ENCODE assay signal across 1 cellular context in the genomic region with DNA sequence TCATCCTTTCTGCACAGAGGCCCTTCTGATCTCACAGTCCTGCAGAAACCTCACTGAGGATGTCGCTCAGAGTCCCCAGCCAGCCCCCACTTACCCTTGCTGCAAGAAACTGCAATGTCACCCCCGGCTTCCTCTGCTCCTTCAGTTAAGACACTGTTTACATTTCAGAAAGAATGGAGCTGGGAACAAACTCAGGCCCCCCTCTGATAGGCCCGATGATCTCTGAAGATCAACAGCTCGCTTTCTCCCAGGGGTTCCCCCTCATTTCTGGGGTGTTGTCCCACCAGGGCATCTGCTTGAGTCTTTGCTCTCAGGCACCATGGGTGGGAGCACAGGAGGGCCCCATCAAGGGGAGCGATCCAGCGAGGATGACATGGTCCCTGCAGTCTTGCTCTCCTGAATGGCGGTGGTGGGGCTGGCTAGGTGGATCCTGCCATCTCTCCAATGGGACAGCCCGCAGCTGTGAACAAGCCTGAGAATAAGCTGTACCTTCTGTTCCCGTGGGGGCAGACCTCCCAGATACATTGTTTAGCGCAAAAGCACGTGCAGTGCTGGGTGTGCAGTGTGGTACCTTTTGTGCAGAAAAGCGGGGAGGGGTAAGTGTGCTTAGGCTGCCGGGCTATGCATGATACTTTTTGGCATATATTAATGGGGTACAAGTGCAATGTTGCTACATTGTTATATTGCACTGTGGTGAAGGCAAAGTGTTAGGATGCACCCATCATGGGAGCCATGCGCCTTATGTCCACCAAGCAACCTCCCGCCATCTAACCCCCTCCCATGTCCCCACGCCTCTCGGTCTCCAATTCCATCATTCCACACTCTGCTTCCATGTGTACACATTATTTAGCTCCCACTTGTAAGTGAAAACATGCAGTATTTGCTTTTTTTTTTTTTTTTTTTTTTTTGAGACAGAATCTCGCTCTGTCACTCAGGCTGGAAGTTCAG.
A peak's percentile ranks its signal among the peaks of the same experiment; 100 is the strongest.
TF ChIP-seq lines count a peak whose summit lies in the region.

No MANE protein-coding gene starts in this region.

TF ChIP-seq in K562, 482 proteins besides CTCF, POLR2A, EP300 and RAD21 (continues in another document):
- TF ChIP-seq RUNX1 (IDR thresholded peaks at IDR 0.05; ENCODE audit: low read depth) (no peak), ZKSCAN8 (CRISPR knock-in tag; IDR thresholded peaks at IDR 0.05) (0 out of 2 replicates have a peak, but pooled peaks have one; percentile 45), TRIM28 (IDR thresholded peaks at IDR 0.05) (no peak), JUND (IDR thresholded peaks at IDR 0.05; ENCODE audit: borderline replicate concordance, low read depth, low read length) (0 out of 2 replicates have a peak, but pooled peaks have one; percentile 35), JUND (tag; IDR thresholded peaks at IDR 0.05; ENCODE audit: borderline replicate concordance, low read depth, low read length) (peak; percentile 16; the same call in 1 of the 3 replicates), ZNF766 (CRISPR knock-in tag; conservative IDR thresholded peaks at IDR 0.05) (peak; percentile 62; the same call in 1 of the 2 replicates), MYC (IDR thresholded peaks at IDR 0.05; ENCODE audit: low read depth, low read length) (peak; percentile 30; the same call in 1 of the 2 replicates), MYC (CRISPR knock-in tag; IDR thresholded peaks at IDR 0.05; ENCODE audit: borderline replicate concordance, low read depth) (no peak), PCBP1 (IDR thresholded peaks at IDR 0.05; ENCODE audit: low read depth, low read length, poor library complexity, severe bottlenecking) (no peak), ZNF57 (CRISPR knock-in tag; IDR thresholded peaks at IDR 0.05) (no peak), BHLHE40 (IDR thresholded peaks at IDR 0.05; ENCODE audit: low read length) (peak; percentile 32; the same call in 1 of the 2 replicates), CHD1 (IDR thresholded peaks at IDR 0.05; ENCODE audit: low read length) (no peak)
- TF ChIP-seq, protein P1, sequence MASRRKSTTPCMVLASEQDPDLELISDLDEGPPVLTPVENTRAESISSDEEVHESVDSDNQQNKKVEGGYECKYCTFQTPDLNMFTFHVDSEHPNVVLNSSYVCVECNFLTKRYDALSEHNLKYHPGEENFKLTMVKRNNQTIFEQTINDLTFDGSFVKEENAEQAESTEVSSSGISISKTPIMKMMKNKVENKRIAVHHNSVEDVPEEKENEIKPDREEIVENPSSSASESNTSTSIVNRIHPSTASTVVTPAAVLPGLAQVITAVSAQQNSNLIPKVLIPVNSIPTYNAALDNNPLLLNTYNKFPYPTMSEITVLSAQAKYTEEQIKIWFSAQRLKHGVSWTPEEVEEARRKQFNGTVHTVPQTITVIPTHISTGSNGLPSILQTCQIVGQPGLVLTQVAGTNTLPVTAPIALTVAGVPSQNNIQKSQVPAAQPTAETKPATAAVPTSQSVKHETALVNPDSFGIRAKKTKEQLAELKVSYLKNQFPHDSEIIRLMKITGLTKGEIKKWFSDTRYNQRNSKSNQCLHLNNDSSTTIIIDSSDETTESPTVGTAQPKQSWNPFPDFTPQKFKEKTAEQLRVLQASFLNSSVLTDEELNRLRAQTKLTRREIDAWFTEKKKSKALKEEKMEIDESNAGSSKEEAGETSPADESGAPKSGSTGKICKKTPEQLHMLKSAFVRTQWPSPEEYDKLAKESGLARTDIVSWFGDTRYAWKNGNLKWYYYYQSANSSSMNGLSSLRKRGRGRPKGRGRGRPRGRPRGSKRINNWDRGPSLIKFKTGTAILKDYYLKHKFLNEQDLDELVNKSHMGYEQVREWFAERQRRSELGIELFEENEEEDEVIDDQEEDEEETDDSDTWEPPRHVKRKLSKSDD (conservative IDR thresholded peaks at IDR 0.05; ENCODE audit: low read length) = no peak
- TF ChIP-seq, protein P2, sequence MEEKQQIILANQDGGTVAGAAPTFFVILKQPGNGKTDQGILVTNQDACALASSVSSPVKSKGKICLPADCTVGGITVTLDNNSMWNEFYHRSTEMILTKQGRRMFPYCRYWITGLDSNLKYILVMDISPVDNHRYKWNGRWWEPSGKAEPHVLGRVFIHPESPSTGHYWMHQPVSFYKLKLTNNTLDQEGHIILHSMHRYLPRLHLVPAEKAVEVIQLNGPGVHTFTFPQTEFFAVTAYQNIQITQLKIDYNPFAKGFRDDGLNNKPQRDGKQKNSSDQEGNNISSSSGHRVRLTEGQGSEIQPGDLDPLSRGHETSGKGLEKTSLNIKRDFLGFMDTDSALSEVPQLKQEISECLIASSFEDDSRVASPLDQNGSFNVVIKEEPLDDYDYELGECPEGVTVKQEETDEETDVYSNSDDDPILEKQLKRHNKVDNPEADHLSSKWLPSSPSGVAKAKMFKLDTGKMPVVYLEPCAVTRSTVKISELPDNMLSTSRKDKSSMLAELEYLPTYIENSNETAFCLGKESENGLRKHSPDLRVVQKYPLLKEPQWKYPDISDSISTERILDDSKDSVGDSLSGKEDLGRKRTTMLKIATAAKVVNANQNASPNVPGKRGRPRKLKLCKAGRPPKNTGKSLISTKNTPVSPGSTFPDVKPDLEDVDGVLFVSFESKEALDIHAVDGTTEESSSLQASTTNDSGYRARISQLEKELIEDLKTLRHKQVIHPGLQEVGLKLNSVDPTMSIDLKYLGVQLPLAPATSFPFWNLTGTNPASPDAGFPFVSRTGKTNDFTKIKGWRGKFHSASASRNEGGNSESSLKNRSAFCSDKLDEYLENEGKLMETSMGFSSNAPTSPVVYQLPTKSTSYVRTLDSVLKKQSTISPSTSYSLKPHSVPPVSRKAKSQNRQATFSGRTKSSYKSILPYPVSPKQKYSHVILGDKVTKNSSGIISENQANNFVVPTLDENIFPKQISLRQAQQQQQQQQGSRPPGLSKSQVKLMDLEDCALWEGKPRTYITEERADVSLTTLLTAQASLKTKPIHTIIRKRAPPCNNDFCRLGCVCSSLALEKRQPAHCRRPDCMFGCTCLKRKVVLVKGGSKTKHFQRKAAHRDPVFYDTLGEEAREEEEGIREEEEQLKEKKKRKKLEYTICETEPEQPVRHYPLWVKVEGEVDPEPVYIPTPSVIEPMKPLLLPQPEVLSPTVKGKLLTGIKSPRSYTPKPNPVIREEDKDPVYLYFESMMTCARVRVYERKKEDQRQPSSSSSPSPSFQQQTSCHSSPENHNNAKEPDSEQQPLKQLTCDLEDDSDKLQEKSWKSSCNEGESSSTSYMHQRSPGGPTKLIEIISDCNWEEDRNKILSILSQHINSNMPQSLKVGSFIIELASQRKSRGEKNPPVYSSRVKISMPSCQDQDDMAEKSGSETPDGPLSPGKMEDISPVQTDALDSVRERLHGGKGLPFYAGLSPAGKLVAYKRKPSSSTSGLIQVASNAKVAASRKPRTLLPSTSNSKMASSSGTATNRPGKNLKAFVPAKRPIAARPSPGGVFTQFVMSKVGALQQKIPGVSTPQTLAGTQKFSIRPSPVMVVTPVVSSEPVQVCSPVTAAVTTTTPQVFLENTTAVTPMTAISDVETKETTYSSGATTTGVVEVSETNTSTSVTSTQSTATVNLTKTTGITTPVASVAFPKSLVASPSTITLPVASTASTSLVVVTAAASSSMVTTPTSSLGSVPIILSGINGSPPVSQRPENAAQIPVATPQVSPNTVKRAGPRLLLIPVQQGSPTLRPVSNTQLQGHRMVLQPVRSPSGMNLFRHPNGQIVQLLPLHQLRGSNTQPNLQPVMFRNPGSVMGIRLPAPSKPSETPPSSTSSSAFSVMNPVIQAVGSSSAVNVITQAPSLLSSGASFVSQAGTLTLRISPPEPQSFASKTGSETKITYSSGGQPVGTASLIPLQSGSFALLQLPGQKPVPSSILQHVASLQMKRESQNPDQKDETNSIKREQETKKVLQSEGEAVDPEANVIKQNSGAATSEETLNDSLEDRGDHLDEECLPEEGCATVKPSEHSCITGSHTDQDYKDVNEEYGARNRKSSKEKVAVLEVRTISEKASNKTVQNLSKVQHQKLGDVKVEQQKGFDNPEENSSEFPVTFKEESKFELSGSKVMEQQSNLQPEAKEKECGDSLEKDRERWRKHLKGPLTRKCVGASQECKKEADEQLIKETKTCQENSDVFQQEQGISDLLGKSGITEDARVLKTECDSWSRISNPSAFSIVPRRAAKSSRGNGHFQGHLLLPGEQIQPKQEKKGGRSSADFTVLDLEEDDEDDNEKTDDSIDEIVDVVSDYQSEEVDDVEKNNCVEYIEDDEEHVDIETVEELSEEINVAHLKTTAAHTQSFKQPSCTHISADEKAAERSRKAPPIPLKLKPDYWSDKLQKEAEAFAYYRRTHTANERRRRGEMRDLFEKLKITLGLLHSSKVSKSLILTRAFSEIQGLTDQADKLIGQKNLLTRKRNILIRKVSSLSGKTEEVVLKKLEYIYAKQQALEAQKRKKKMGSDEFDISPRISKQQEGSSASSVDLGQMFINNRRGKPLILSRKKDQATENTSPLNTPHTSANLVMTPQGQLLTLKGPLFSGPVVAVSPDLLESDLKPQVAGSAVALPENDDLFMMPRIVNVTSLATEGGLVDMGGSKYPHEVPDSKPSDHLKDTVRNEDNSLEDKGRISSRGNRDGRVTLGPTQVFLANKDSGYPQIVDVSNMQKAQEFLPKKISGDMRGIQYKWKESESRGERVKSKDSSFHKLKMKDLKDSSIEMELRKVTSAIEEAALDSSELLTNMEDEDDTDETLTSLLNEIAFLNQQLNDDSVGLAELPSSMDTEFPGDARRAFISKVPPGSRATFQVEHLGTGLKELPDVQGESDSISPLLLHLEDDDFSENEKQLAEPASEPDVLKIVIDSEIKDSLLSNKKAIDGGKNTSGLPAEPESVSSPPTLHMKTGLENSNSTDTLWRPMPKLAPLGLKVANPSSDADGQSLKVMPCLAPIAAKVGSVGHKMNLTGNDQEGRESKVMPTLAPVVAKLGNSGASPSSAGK (IDR thresholded peaks at IDR 0.05) = peak; percentile 52
- TF ChIP-seq, protein P3, sequence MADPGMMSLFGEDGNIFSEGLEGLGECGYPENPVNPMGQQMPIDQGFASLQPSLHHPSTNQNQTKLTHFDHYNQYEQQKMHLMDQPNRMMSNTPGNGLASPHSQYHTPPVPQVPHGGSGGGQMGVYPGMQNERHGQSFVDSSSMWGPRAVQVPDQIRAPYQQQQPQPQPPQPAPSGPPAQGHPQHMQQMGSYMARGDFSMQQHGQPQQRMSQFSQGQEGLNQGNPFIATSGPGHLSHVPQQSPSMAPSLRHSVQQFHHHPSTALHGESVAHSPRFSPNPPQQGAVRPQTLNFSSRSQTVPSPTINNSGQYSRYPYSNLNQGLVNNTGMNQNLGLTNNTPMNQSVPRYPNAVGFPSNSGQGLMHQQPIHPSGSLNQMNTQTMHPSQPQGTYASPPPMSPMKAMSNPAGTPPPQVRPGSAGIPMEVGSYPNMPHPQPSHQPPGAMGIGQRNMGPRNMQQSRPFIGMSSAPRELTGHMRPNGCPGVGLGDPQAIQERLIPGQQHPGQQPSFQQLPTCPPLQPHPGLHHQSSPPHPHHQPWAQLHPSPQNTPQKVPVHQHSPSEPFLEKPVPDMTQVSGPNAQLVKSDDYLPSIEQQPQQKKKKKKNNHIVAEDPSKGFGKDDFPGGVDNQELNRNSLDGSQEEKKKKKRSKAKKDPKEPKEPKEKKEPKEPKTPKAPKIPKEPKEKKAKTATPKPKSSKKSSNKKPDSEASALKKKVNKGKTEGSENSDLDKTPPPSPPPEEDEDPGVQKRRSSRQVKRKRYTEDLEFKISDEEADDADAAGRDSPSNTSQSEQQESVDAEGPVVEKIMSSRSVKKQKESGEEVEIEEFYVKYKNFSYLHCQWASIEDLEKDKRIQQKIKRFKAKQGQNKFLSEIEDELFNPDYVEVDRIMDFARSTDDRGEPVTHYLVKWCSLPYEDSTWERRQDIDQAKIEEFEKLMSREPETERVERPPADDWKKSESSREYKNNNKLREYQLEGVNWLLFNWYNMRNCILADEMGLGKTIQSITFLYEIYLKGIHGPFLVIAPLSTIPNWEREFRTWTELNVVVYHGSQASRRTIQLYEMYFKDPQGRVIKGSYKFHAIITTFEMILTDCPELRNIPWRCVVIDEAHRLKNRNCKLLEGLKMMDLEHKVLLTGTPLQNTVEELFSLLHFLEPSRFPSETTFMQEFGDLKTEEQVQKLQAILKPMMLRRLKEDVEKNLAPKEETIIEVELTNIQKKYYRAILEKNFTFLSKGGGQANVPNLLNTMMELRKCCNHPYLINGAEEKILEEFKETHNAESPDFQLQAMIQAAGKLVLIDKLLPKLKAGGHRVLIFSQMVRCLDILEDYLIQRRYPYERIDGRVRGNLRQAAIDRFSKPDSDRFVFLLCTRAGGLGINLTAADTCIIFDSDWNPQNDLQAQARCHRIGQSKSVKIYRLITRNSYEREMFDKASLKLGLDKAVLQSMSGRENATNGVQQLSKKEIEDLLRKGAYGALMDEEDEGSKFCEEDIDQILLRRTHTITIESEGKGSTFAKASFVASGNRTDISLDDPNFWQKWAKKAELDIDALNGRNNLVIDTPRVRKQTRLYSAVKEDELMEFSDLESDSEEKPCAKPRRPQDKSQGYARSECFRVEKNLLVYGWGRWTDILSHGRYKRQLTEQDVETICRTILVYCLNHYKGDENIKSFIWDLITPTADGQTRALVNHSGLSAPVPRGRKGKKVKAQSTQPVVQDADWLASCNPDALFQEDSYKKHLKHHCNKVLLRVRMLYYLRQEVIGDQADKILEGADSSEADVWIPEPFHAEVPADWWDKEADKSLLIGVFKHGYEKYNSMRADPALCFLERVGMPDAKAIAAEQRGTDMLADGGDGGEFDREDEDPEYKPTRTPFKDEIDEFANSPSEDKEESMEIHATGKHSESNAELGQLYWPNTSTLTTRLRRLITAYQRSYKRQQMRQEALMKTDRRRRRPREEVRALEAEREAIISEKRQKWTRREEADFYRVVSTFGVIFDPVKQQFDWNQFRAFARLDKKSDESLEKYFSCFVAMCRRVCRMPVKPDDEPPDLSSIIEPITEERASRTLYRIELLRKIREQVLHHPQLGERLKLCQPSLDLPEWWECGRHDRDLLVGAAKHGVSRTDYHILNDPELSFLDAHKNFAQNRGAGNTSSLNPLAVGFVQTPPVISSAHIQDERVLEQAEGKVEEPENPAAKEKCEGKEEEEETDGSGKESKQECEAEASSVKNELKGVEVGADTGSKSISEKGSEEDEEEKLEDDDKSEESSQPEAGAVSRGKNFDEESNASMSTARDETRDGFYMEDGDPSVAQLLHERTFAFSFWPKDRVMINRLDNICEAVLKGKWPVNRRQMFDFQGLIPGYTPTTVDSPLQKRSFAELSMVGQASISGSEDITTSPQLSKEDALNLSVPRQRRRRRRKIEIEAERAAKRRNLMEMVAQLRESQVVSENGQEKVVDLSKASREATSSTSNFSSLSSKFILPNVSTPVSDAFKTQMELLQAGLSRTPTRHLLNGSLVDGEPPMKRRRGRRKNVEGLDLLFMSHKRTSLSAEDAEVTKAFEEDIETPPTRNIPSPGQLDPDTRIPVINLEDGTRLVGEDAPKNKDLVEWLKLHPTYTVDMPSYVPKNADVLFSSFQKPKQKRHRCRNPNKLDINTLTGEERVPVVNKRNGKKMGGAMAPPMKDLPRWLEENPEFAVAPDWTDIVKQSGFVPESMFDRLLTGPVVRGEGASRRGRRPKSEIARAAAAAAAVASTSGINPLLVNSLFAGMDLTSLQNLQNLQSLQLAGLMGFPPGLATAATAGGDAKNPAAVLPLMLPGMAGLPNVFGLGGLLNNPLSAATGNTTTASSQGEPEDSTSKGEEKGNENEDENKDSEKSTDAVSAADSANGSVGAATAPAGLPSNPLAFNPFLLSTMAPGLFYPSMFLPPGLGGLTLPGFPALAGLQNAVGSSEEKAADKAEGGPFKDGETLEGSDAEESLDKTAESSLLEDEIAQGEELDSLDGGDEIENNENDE (IDR thresholded peaks at IDR 0.05; ENCODE audit: low read depth, low read length) = no peak
- TF ChIP-seq, protein P4, sequence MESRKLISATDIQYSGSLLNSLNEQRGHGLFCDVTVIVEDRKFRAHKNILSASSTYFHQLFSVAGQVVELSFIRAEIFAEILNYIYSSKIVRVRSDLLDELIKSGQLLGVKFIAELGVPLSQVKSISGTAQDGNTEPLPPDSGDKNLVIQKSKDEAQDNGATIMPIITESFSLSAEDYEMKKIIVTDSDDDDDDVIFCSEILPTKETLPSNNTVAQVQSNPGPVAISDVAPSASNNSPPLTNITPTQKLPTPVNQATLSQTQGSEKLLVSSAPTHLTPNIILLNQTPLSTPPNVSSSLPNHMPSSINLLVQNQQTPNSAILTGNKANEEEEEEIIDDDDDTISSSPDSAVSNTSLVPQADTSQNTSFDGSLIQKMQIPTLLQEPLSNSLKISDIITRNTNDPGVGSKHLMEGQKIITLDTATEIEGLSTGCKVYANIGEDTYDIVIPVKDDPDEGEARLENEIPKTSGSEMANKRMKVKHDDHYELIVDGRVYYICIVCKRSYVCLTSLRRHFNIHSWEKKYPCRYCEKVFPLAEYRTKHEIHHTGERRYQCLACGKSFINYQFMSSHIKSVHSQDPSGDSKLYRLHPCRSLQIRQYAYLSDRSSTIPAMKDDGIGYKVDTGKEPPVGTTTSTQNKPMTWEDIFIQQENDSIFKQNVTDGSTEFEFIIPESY (CRISPR knock-in tag; IDR thresholded peaks at IDR 0.05) = peak; percentile 77; the same call in 1 of the 2 replicates
